Comparison of ENCODE assay signal across 1 cellular context in the genomic region with DNA sequence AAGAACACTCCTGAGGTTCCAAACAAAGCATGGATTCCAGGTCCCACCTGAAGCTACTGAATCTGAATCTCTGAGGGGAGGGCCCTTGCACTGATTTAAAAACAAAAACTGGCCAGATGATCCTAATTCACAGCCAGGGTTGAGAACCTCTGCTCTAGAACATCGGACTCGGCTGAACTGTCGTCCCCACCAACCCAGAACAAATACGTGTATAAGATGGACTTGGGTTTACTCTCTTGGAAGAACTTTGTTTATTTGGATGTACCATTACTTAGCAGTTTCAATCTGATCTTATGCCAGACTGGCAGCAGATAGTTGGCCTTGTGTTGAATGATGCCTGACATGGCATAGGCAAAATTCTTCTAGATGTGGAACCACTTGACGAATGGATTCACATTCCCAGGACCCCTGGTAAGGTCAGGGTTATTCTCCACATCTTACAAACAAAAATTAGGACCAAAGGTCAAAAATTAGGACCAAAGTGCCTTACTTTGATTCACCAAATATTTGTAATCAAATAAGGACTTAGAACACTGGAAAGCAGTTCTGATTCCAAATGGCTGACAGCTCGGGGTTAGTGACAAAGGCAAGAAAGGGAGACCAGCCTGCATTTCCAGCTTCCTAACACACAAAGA.
TF ChIP-seq lines count a peak whose summit lies in the region.

No MANE protein-coding gene starts in this region.

TF ChIP-seq in GM12878, 131 proteins besides CTCF, POLR2A, EP300 and RAD21 (continued from another document):
- TF ChIP-seq, protein P1, sequence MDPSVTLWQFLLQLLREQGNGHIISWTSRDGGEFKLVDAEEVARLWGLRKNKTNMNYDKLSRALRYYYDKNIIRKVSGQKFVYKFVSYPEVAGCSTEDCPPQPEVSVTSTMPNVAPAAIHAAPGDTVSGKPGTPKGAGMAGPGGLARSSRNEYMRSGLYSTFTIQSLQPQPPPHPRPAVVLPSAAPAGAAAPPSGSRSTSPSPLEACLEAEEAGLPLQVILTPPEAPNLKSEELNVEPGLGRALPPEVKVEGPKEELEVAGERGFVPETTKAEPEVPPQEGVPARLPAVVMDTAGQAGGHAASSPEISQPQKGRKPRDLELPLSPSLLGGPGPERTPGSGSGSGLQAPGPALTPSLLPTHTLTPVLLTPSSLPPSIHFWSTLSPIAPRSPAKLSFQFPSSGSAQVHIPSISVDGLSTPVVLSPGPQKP (IDR thresholded peaks at IDR 0.05; ENCODE audit: low read depth, low read length) = no peak
- TF ChIP-seq NR2C1 (IDR thresholded peaks at IDR 0.05) = no peak
- TF ChIP-seq, protein P2, sequence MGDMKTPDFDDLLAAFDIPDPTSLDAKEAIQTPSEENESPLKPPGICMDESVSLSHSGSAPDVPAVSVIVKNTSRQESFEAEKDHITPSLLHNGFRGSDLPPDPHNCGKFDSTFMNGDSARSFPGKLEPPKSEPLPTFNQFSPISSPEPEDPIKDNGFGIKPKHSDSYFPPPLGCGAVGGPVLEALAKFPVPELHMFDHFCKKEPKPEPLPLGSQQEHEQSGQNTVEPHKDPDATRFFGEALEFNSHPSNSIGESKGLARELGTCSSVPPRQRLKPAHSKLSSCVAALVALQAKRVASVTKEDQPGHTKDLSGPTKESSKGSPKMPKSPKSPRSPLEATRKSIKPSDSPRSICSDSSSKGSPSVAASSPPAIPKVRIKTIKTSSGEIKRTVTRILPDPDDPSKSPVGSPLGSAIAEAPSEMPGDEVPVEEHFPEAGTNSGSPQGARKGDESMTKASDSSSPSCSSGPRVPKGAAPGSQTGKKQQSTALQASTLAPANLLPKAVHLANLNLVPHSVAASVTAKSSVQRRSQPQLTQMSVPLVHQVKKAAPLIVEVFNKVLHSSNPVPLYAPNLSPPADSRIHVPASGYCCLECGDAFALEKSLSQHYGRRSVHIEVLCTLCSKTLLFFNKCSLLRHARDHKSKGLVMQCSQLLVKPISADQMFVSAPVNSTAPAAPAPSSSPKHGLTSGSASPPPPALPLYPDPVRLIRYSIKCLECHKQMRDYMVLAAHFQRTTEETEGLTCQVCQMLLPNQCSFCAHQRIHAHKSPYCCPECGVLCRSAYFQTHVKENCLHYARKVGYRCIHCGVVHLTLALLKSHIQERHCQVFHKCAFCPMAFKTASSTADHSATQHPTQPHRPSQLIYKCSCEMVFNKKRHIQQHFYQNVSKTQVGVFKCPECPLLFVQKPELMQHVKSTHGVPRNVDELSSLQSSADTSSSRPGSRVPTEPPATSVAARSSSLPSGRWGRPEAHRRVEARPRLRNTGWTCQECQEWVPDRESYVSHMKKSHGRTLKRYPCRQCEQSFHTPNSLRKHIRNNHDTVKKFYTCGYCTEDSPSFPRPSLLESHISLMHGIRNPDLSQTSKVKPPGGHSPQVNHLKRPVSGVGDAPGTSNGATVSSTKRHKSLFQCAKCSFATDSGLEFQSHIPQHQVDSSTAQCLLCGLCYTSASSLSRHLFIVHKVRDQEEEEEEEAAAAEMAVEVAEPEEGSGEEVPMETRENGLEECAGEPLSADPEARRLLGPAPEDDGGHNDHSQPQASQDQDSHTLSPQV (IDR thresholded peaks at IDR 0.05) = no peak
- TF ChIP-seq KAT2A (conservative IDR thresholded peaks at IDR 0.05; ENCODE audit: control insufficient read depth, low read depth, low read length) = no peak
- no peak for TF ChIP-seq SUZ12 (IDR thresholded peaks at IDR 0.05; ENCODE audit: unreplicated experiment)
- TF ChIP-seq, protein P3, sequence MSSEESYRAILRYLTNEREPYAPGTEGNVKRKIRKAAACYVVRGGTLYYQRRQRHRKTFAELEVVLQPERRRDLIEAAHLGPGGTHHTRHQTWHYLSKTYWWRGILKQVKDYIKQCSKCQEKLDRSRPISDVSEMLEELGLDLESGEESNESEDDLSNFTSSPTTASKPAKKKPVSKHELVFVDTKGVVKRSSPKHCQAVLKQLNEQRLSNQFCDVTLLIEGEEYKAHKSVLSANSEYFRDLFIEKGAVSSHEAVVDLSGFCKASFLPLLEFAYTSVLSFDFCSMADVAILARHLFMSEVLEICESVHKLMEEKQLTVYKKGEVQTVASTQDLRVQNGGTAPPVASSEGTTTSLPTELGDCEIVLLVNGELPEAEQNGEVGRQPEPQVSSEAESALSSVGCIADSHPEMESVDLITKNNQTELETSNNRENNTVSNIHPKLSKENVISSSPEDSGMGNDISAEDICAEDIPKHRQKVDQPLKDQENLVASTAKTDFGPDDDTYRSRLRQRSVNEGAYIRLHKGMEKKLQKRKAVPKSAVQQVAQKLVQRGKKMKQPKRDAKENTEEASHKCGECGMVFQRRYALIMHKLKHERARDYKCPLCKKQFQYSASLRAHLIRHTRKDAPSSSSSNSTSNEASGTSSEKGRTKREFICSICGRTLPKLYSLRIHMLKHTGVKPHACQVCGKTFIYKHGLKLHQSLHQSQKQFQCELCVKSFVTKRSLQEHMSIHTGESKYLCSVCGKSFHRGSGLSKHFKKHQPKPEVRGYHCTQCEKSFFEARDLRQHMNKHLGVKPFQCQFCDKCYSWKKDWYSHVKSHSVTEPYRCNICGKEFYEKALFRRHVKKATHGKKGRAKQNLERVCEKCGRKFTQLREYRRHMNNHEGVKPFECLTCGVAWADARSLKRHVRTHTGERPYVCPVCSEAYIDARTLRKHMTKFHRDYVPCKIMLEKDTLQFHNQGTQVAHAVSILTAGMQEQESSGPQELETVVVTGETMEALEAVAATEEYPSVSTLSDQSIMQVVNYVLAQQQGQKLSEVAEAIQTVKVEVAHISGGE (CRISPR knock-in tag; IDR thresholded peaks at IDR 0.05) = no peak
- no peak for TF ChIP-seq RAD51 (IDR thresholded peaks at IDR 0.05)
